16 cellular contexts compared by ENCODE assay signal in the genomic region with DNA sequence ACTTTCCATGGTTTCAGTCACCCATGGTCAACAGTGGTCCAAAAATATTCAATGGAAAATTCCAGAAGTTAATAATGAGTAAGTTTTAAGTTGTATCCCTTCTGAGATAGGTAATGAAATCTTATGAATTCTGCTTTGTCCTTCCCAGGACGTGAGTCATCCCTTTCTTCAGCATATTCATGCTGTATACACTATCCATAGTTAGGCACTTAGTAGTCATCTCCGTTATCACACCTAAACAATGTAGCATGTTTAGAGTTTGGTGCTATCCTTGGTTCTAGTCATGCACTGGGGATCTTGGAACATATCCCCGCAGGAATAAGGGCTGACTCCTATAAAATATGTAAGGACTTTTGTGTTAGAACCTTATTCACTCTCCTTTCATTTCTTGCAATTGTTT.
DNase-seq lines count a peak whose midpoint lies in the region; ATAC-seq and TF ChIP-seq lines count a peak whose summit lies in the region.
"Had no signal": no experiment of that assay in that cellular context is flagged by ENCODE, and none has a peak within 500 bp of the region (broad histone marks: within the 10 kb centered on the region; RNA-seq: fewer than 3 reads in every experiment).

No MANE protein-coding gene starts in this region.

- CTCF ChIA-PET in activated CD4-positive, alpha-beta T cell treated with anti-CD3 and anti-CD28 coated beads, Interleukin-2, amount 10 ng/mL, durations not matched to agents 7 days and 5 days (lab: Charles Lee) = interaction anchor here (0.6 kb wide), 1 partner anchor 251 kb away, joined by 4 read pairs; no protein-coding TSS in a partner anchor

- H3K36me3 ChIP-seq in tibial artery = no peaks in the 10 kb centered on the region
- no peaks in the 10 kb centered on the region for H3K36me3 ChIP-seq in esophagus muscularis mucosa
- H3K36me3 ChIP-seq: SJSA1 had no signal

- H3K27ac ChIP-seq in tibial artery (no peak overlapping the region), esophagus muscularis mucosa (replicated peaks in 1 of 4) (no peak overlapping the region)
- H3K27ac ChIP-seq: SJSA1 had no signal

- H3K4me3 ChIP-seq in epithelial cell of esophagus (ENCODE audit: low read length) = no peak overlapping the region
- no peak overlapping the region for H3K4me3 ChIP-seq in tibial artery
- no peak overlapping the region for H3K4me3 ChIP-seq in esophagus muscularis mucosa
- H3K4me3 ChIP-seq: SJSA1 had no signal

- intact Hi-C loops in tibial artery (cut with DNase I; ENCODE audit: low total_unique reads) = no loop called here
- intact Hi-C loops in esophagus muscularis mucosa (cut with DNase I) = no loop called here

- TF ChIP-seq CTCF in epithelial cell of esophagus (IDR thresholded peaks at IDR 0.05; ENCODE audit: insufficient read depth, low read depth, low read length, missing control alignments) (no peak), tibial artery (IDR thresholded peaks at IDR 0.05) (no peak), esophagus muscularis mucosa (IDR thresholded peaks at IDR 0.05) (no peak)

- H3K4me1 ChIP-seq in tibial artery (no peaks in the 10 kb centered on the region), esophagus muscularis mucosa (no peaks in the 10 kb centered on the region)
- H3K4me1 ChIP-seq: SJSA1 had no signal

- peak; percentile 89 for DNase-seq in HT1080 (ENCODE audit: low read depth)
- DNase-seq in RKO (ENCODE audit: low spot score) = peak; percentile 60
- DNase-seq in epithelial cell of esophagus (ENCODE audit: low read depth) = peak; percentile 64
- peak; percentile 72 for DNase-seq in kidney tubule cell (ENCODE audit: low spot score)
- DNase-seq in tibial artery = no peak
- DNase-seq in esophagus muscularis mucosa (ENCODE audit: extremely low spot score) = no peak
- DNase-seq in activated CD4-positive, alpha-beta T cell treated with anti-CD3 and anti-CD28 coated beads, Interleukin-2, amount 10 ng/mL, durations not matched to agents 7 days and 5 days = no peak
- DNase-seq: COR-L47, DMS153, NCI-H1105 treated with DMSO at 0.1 percent for 48 hours, NCI-H1694 treated with DMSO at 0.1 percent for 48 hours, NCI-H345, NCI-H69 had no signal

- WGBS in esophagus muscularis mucosa = 68% methylated on average over 3 of the region's 3 CpGs

- no peaks in the 10 kb centered on the region for H3K27me3 Mint-ChIP-seq in activated CD4-positive, alpha-beta T cell treated with anti-CD3 and anti-CD28 coated beads, Interleukin-2, amount 10 ng/mL, durations not matched to agents 7 days and 5 days

- no peak for TF ChIP-seq EP300 in esophagus muscularis mucosa (IDR thresholded peaks at IDR 0.05)

- H3K36me3 Mint-ChIP-seq in activated CD4-positive, alpha-beta T cell treated with anti-CD3 and anti-CD28 coated beads, Interleukin-2, amount 10 ng/mL, durations not matched to agents 7 days and 5 days (ENCODE audit: low read depth) = no peaks in the 10 kb centered on the region
- H3K36me3 Mint-ChIP-seq: CD14-positive monocyte had no signal

- H3K9me3 ChIP-seq in tibial artery = no peaks in the 10 kb centered on the region
- no peaks in the 10 kb centered on the region for H3K9me3 ChIP-seq in esophagus muscularis mucosa

- no peak for ATAC-seq in HG02610 (IDR thresholded peaks at IDR 0.05; ENCODE audit: unreplicated experiment)

- no peak for TF ChIP-seq POLR2A in esophagus muscularis mucosa (IDR thresholded peaks at IDR 0.05; ENCODE audit: low read depth)

- no peaks in the 10 kb centered on the region for H3K4me1 Mint-ChIP-seq in activated CD4-positive, alpha-beta T cell treated with anti-CD3 and anti-CD28 coated beads, Interleukin-2, amount 10 ng/mL, durations not matched to agents 7 days and 5 days
- H3K4me1 Mint-ChIP-seq: CD14-positive monocyte had no signal

- H3K4me3 Mint-ChIP-seq in activated CD4-positive, alpha-beta T cell treated with anti-CD3 and anti-CD28 coated beads, Interleukin-2, amount 10 ng/mL, durations not matched to agents 7 days and 5 days = no peak overlapping the region
- H3K4me3 Mint-ChIP-seq: CD14-positive monocyte had no signal

- POLR2A ChIA-PET in activated CD4-positive, alpha-beta T cell treated with anti-CD3 and anti-CD28 coated beads, Interleukin-2, amount 10 ng/mL, durations not matched to agents 7 days and 5 days (lab: Charles Lee) = no interaction called here

- no peaks in the 10 kb centered on the region for H3K27me3 ChIP-seq in tibial artery
- no peaks in the 10 kb centered on the region for H3K27me3 ChIP-seq in esophagus muscularis mucosa
- H3K27me3 ChIP-seq: SJSA1 had no signal

- no peak overlapping the region for H3K27ac Mint-ChIP-seq in activated CD4-positive, alpha-beta T cell treated with anti-CD3 and anti-CD28 coated beads, Interleukin-2, amount 10 ng/mL, durations not matched to agents 7 days and 5 days
- H3K27ac Mint-ChIP-seq: CD14-positive monocyte had no signal

- no peaks in the 10 kb centered on the region for H3K9me3 Mint-ChIP-seq in activated CD4-positive, alpha-beta T cell treated with anti-CD3 and anti-CD28 coated beads, Interleukin-2, amount 10 ng/mL, durations not matched to agents 7 days and 5 days

Comparison
In these comparisons a context has a peak if more than half of its experiments do, and no peak if none do; other contexts are left out.
1. DNase-seq: peak in HT1080 (single experiment), RKO (single experiment), epithelial cell of esophagus (single experiment) and kidney tubule cell (single experiment); none in tibial artery (0 of 2), esophagus muscularis mucosa (single experiment) and activated CD4-positive, alpha-beta T cell treated with anti-CD3 and anti-CD28 coated beads, Interleukin-2, amount 10 ng/mL, durations not matched to agents 7 days and 5 days (single experiment).